8 cellular contexts compared by ENCODE assay signal in genomic region chr15:82709421-82710207, GRCh38. TPM values are rescaled to one million over a fixed set of nuclear protein-coding genes. Genes with fewer than 3 reads are reported as not detected.
DNase-seq lines count a peak whose midpoint lies in the region; ATAC-seq, FAIRE-seq and TF ChIP-seq lines count a peak whose summit lies in the region.

Gene AP3B2 (minus strand): TSS chr15:82709875. CDS start chr15:82709706, 169 bp downstream.

- no peak for FAIRE-seq in GM12891 (lab: Jason Lieb, UNC)

- intact Hi-C loops in sciatic nerve (cut with DNase I): no loop called here

- DNase-seq in GM12891 (ENCODE audit: insufficient read length, low spot score): peak; percentile 81
- DNase-seq in NCI-H146 treated with DMSO at 0.1 percent for 48 hours (lab: John Stamatoyannopoulos, UW; ENCODE audit: unreplicated experiment): peak; percentile 55
- DNase-seq in T1000 (lab: John Stamatoyannopoulos, UW): peak; percentile 40
- peak; percentile 15 for DNase-seq in astrocyte of the cerebellum (ENCODE audit: low read depth)
- peak in 46 of 51 donors; percentile 8 to 82 (median 48) for DNase-seq in hypothalamus (lab: John Stamatoyannopoulos, UW)
- peak; percentile 68 for DNase-seq in sciatic nerve (ENCODE audit: low spot score)
- DNase-seq in OCI-M2 (lab: John Stamatoyannopoulos, UW; ENCODE audit: unreplicated experiment): no peak

- H3K4me3 ChIP-seq in astrocyte of the cerebellum (ENCODE audit: low read depth, low read length): peak within 1 kb of the TSS; percentile 60

- ATAC-seq in HG02852 (IDR thresholded peaks at IDR 0.05; ENCODE audit: unreplicated experiment) (peak; percentile 93), sciatic nerve (peak; percentile 82)

- TF ChIP-seq CTCF in astrocyte of the cerebellum (IDR thresholded peaks at IDR 0.05; ENCODE audit: low read depth, low read length, missing control alignments): no peak

- TF ChIP-seq POLR2A in GM12891 (IDR thresholded peaks at IDR 0.05; ENCODE audit: low read depth, low read length): no peak

- in situ Hi-C loops in astrocyte of the cerebellum (cut with HindIII; ENCODE audit: low sequenced_read_pairs): no loop called here

TF ChIP-seq in GM12891, 5 proteins besides CTCF, POLR2A, EP300 and RAD21:
- no peak for TF ChIP-seq POU2F2 (IDR thresholded peaks at IDR 0.05; ENCODE audit: low read depth, low read length)
- no peak for TF ChIP-seq TAF1 (IDR thresholded peaks at IDR 0.05; ENCODE audit: low read depth, low read length)
- no peak for TF ChIP-seq SPI1 (IDR thresholded peaks at IDR 0.05; ENCODE audit: low read depth, low read length)
- no peak for TF ChIP-seq PAX5 (IDR thresholded peaks at IDR 0.05; ENCODE audit: insufficient read depth, low read length, severe bottlenecking)
- TF ChIP-seq POLR2AphosphoS5 (IDR thresholded peaks at IDR 0.05; ENCODE audit: low read depth, low read length): no peak

RNA-seq across cellular contexts. Expression of gene AP3B2, which starts in this region (rescaled TPM):
- polyA plus RNA-seq in GM12891 (2012; ENCODE audit: low read depth, missing spikeins): 0.24 TPM
- 2.4 TPM for total RNA-seq in sciatic nerve
